ENCODE assay signal across 1 cellular context in genomic region chr7:43791-44540, GRCh38.
TF ChIP-seq lines count a peak whose summit lies in the region.

No MANE protein-coding gene starts in this region.

TF ChIP-seq in IMR-90, 13 proteins besides CTCF, POLR2A, EP300 and RAD21 (continued from another document):
- TF ChIP-seq MXI1 (IDR thresholded peaks at IDR 0.05; ENCODE audit: borderline replicate concordance, low read depth, low read length) (no peak), NFE2L2 (IDR thresholded peaks at IDR 0.05; ENCODE audit: low read depth, low read length) (no peak), USF2 (IDR thresholded peaks at IDR 0.05; ENCODE audit: low read depth, low read length) (no peak), FOS (IDR thresholded peaks at IDR 0.05; ENCODE audit: low read depth, low read length) (no peak)
